Comparison of ENCODE assay signal across 14 cellular contexts in genomic region chr16:57532251-57532625, GRCh38. TPM values are rescaled to one million over a fixed set of nuclear protein-coding genes. Genes with fewer than 3 reads are reported as not detected.
A peak's percentile ranks its signal among the peaks of the same experiment; 100 is the strongest.
DNase-seq lines count a peak whose midpoint lies in the region; ATAC-seq, FAIRE-seq and TF ChIP-seq lines count a peak whose summit lies in the region.
"Had no signal": no experiment of that assay in that cellular context is flagged by ENCODE, and none has a peak within 500 bp of the region (broad histone marks: within the 10 kb centered on the region; RNA-seq: fewer than 3 reads in every experiment).

No MANE protein-coding gene starts in this region.

- TSS peak; percentile 22 for BruUV-seq in HCT116 (replicated peaks; lab: Mats Ljungman, UMichigan)
- BruUV-seq in mammary epithelial cell (replicated peaks; lab: Mats Ljungman, UMichigan), result no TSS peak

- no peaks in the 10 kb centered on the region for H3K9me3 ChIP-seq in CD4-positive, alpha-beta T cell (ENCODE audit: control insufficient read depth, low read length)
- H3K9me3 ChIP-seq in HCT116 (ENCODE audit: control insufficient read depth in 1 of 2, insufficient read depth in 1 of 2, low read depth in 1 of 2, low read length in 2 of 2) (no peaks in the 10 kb centered on the region), astrocyte (ENCODE audit: insufficient read depth, low read depth, low read length) (no peaks in the 10 kb centered on the region), mammary epithelial cell (replicated peaks; ENCODE audit: insufficient read depth, low read length) (no peaks in the 10 kb centered on the region)

- H3K79me2 ChIP-seq in HCT116 (ENCODE audit: insufficient read depth, low read length) (peaks cover 21% of the 10 kb centered on the region; the same call in 1 of the 2 replicates), astrocyte (ENCODE audit: insufficient read depth, low read length) (peaks cover 21% of the 10 kb centered on the region), mammary epithelial cell (ENCODE audit: insufficient read depth, low read length) (no peaks in the 10 kb centered on the region)

- no peaks in the 10 kb centered on the region for H3K9me2 ChIP-seq in HCT116 (ENCODE audit: insufficient read depth)

- no peak overlapping the region for H3K27ac ChIP-seq in CD4-positive, alpha-beta T cell (ENCODE audit: low read depth, low read length)
- H3K27ac ChIP-seq in HCT116 (ENCODE audit: low read depth, low read length) (no peak overlapping the region), astrocyte (ENCODE audit: low read depth, low read length) (no peak overlapping the region), mammary epithelial cell (ENCODE audit: insufficient read depth, low read depth, low read length) (no peak overlapping the region), caudate nucleus (ENCODE audit: low read depth, low read length) (no peak overlapping the region)

- peaks cover 69% of the 10 kb centered on the region for H3K4me1 Mint-ChIP-seq in CD4-positive, alpha-beta T cell (ENCODE audit: low read depth)
- H3K4me1 Mint-ChIP-seq in astrocyte (ENCODE audit: low read depth, unreplicated experiment) (peaks cover 44% of the 10 kb centered on the region), neural crest cell (peaks cover 48% of the 10 kb centered on the region)

- dilution Hi-C loops in mammary epithelial cell (cut with HindIII; ENCODE audit: low sequenced_read_pairs), result no loop called here

- peaks cover 23 to 64% of the 10 kb centered on the region in 2 experiments for H3K4me1 ChIP-seq in HCT116 (ENCODE audit: control insufficient read depth in 1 of 2, insufficient read depth in 2 of 2, low read length in 2 of 2)
- peaks cover 29% of the 10 kb centered on the region for H3K4me1 ChIP-seq in astrocyte (ENCODE audit: insufficient read depth, low read length)
- H3K4me1 ChIP-seq in mammary epithelial cell (ENCODE audit: insufficient read depth, low read length), result peaks cover 11% of the 10 kb centered on the region

- H3K9ac ChIP-seq in HCT116 (ENCODE audit: low read length) (no peak overlapping the region), astrocyte (ENCODE audit: low read length) (peak overlapping the region; percentile 13), mammary epithelial cell (ENCODE audit: insufficient read depth, low read length) (no peak overlapping the region)

- H3K36me3 ChIP-seq in HCT116 (ENCODE audit: control insufficient read depth in 1 of 2, insufficient read depth in 2 of 2, low read length in 2 of 2) (peaks cover 0 to 4% of the 10 kb centered on the region in 2 experiments; a peak in 1 of 4 replicates), astrocyte (ENCODE audit: insufficient read depth, low read length) (no peaks in the 10 kb centered on the region), mammary epithelial cell (ENCODE audit: insufficient read depth, low read length) (no peaks in the 10 kb centered on the region)

- H3K4me2 ChIP-seq in HCT116 (ENCODE audit: low read length), result no peak overlapping the region
- peak overlapping the region; percentile 47 for H3K4me2 ChIP-seq in astrocyte (ENCODE audit: low read length)
- H3K4me2 ChIP-seq in mammary epithelial cell (ENCODE audit: insufficient read depth, low read depth, low read length), result no peak overlapping the region

- no peak for FAIRE-seq in astrocyte (lab: Jason Lieb, UNC)
- FAIRE-seq: D721Med, HTR-8/SVneo had no signal

- H3K4me3 ChIP-seq in HCT116 (replicated peaks in 1 of 2; ENCODE audit: low read depth in 1 of 2, low read length in 2 of 2) (no peak overlapping the region), astrocyte (ENCODE audit: insufficient read depth, low read depth, low read length) (no peak overlapping the region), mammary epithelial cell (replicated peaks in 1 of 3; ENCODE audit: insufficient read depth in 1 of 3, low read depth in 2 of 3, low read length in 3 of 3) (no peak overlapping the region)

- RAD21 ChIA-PET in HCT116 (lab: Charles Lee; ENCODE audit: low non-redundant PET in 1 of 2, low total read pairs in 2 of 2, uncharacterized antibody in 2 of 2, unreplicated experiment in 2 of 2), result interaction anchor here in 1 of 2 experiments (0.6 kb wide), 1 partner anchor 42 kb away, joined by 3 read pairs; no protein-coding TSS in a partner anchor

- no peak for ATAC-seq in CD4-positive, alpha-beta T cell (ENCODE audit: poor library complexity)
- ATAC-seq in HCT116 (no peak), GM18511 (IDR thresholded peaks at IDR 0.05; ENCODE audit: unreplicated experiment) (no peak)

- intact Hi-C loops in CD4-positive, alpha-beta T cell (cut with DNase I, micrococcal nuclease), result no loop called here
- intact Hi-C loops in HCT116 (cut with micrococcal nuclease), result no loop called here
- intact Hi-C loops in mammary epithelial cell (cut with micrococcal nuclease), result no loop called here

- H3K36me3 Mint-ChIP-seq in CD4-positive, alpha-beta T cell (ENCODE audit: low read depth), result peaks cover 10% of the 10 kb centered on the region
- H3K36me3 Mint-ChIP-seq in astrocyte (ENCODE audit: low read depth, unreplicated experiment) (peaks cover 4% of the 10 kb centered on the region), neural crest cell (ENCODE audit: low read depth) (no peaks in the 10 kb centered on the region)

- no peak for TF ChIP-seq RAD21 in HCT116 (IDR thresholded peaks at IDR 0.05; ENCODE audit: low read depth)

- no peak for TF ChIP-seq CTCF in CD4-positive, alpha-beta T cell (IDR thresholded peaks at IDR 0.05)
- TF ChIP-seq CTCF in HCT116 (IDR thresholded peaks at IDR 0.05 in 2 of 3, conservative IDR thresholded peaks at IDR 0.05 in 1 of 3; ENCODE audit: borderline replicate concordance in 1 of 3, insufficient read depth in 1 of 3, low read depth in 2 of 3, low read length in 2 of 3) (no peak), astrocyte (IDR thresholded peaks at IDR 0.05; ENCODE audit: insufficient read depth, low read depth, low read length) (no peak), neural crest cell (conservative IDR thresholded peaks at IDR 0.05) (no peak), mammary epithelial cell (conservative IDR thresholded peaks at IDR 0.05 in 1 of 2, IDR thresholded peaks at IDR 0.05 in 1 of 2; ENCODE audit: extremely low read depth in 1 of 2, insufficient read depth in 1 of 2, low read depth in 1 of 2, low read length in 2 of 2) (no peak)

- peak in 1 of 10 experiments; percentile 30 for DNase-seq in CD4-positive, alpha-beta T cell
- DNase-seq in HCT116 (ENCODE audit: low read depth, low spot score) (no peak), astrocyte (ENCODE audit: low read depth) (no peak), neural crest cell (ENCODE audit: low read depth, low spot score) (no peak), mammary epithelial cell (no peak), caudate nucleus (lab: John Stamatoyannopoulos, UW) (no peak), DMS153 (lab: John Stamatoyannopoulos, UW) (no peak)
- DNase-seq: effector CD8-positive, alpha-beta T cell; hippocampal formation; stimulated activated CD4-positive, alpha-beta T cell treated with anti-CD3 and anti-CD28 coated beads, Interleukin-15, amount 100 ng/mL, for 24 hours; stimulated activated naive CD4-positive, alpha-beta T cell treated with Interleukin-2 at 50 U/mL for 16 hours had no signal

- H3K27ac Mint-ChIP-seq in CD4-positive, alpha-beta T cell, result peak overlapping the region; percentile 96
- no peak overlapping the region for H3K27ac Mint-ChIP-seq in astrocyte (ENCODE audit: unreplicated experiment)
- no peak overlapping the region for H3K27ac Mint-ChIP-seq in neural crest cell (ENCODE audit: unreplicated experiment)

- no peaks in the 10 kb centered on the region for H3K27me3 Mint-ChIP-seq in CD4-positive, alpha-beta T cell
- H3K27me3 Mint-ChIP-seq in astrocyte (ENCODE audit: low read depth, unreplicated experiment) (peaks cover 10% of the 10 kb centered on the region), neural crest cell (ENCODE audit: low read depth) (peaks cover 57% of the 10 kb centered on the region)

- in situ Hi-C loops in mammary epithelial cell (cut with MboI; ENCODE audit: low sequenced_read_pairs in 2 of 2), result no loop called here

- H4K20me1 ChIP-seq in HCT116 (ENCODE audit: insufficient read depth) (no peaks in the 10 kb centered on the region), astrocyte (ENCODE audit: insufficient read depth, low read length) (peaks cover 24% of the 10 kb centered on the region), mammary epithelial cell (ENCODE audit: insufficient read depth, low read length) (no peaks in the 10 kb centered on the region)

- POLR2A ChIA-PET in CD4-positive, alpha-beta T cell (lab: Charles Lee), result interaction anchor here (1.1 kb wide), 1 partner anchor 13 kb away, joined by 3 read pairs; no protein-coding TSS in a partner anchor
- POLR2A ChIA-PET in HCT116 (lab: Charles Lee), result no interaction called here

- CTCF ChIA-PET in CD4-positive, alpha-beta T cell (lab: Charles Lee), result interaction anchor here (5.2 kb wide), 1 partner anchor 12 kb away, joined by 20 read pairs; no protein-coding TSS in a partner anchor
- CTCF ChIA-PET in HCT116 (lab: Charles Lee) (no interaction called here), mammary epithelial cell (lab: Charles Lee; ENCODE audit: low non-redundant PET) (no interaction called here)

- TF ChIP-seq POLR2A in HCT116 (IDR thresholded peaks at IDR 0.05; ENCODE audit: borderline replicate concordance, extremely low read depth, insufficient read depth, insufficient read length), result no peak

- no peak overlapping the region for H2AFZ ChIP-seq in HCT116 (ENCODE audit: low read depth, low read length, poor library complexity, severe bottlenecking)
- no peak overlapping the region for H2AFZ ChIP-seq in astrocyte (ENCODE audit: low read depth, low read length)
- no peak overlapping the region for H2AFZ ChIP-seq in mammary epithelial cell (ENCODE audit: low read depth, low read length)

- H3K9me3 Mint-ChIP-seq in CD4-positive, alpha-beta T cell, result no peaks in the 10 kb centered on the region
- H3K9me3 Mint-ChIP-seq in astrocyte (ENCODE audit: unreplicated experiment), result peaks cover 9% of the 10 kb centered on the region
- no peaks in the 10 kb centered on the region for H3K9me3 Mint-ChIP-seq in neural crest cell

- H3K27me3 ChIP-seq in CD4-positive, alpha-beta T cell (ENCODE audit: control insufficient read depth, insufficient read depth, low read length), result no peaks in the 10 kb centered on the region
- no peaks in the 10 kb centered on the region for H3K27me3 ChIP-seq in HCT116 (ENCODE audit: insufficient read depth, low read length)
- no peaks in the 10 kb centered on the region for H3K27me3 ChIP-seq in astrocyte (ENCODE audit: insufficient read depth, low read length)
- H3K27me3 ChIP-seq in mammary epithelial cell (ENCODE audit: insufficient read depth, low read length), result no peaks in the 10 kb centered on the region

- H3K4me3 Mint-ChIP-seq in CD4-positive, alpha-beta T cell, result peak overlapping the region; percentile 47
- H3K4me3 Mint-ChIP-seq in astrocyte (ENCODE audit: unreplicated experiment) (peak overlapping the region; percentile 51), neural crest cell (peak overlapping the region; percentile 60)

- WGBS in mammary epithelial cell (ENCODE audit: low coverage, missing lambda C conversion rate), result 85% methylated on average over 8 of the region's 8 CpGs

RNA-seq across cellular contexts. Expression of gene CCDC102A, which starts 4.1 kb away (rescaled TPM):
- total RNA-seq in CD4-positive, alpha-beta T cell, result 1 to 10 TPM; 2.0 TPM
- total RNA-seq in HCT116 (2021; ENCODE audit: unreplicated experiment) (4.5 TPM), astrocyte (7.8 and 8.8 TPM in 2 replicates), neural crest cell (6.4 and 8.6 TPM in 2 replicates), mammary epithelial cell (1 to 10 TPM; 4.4 to 6.8 TPM)
- polyA plus RNA-seq in HCT116 (2012), result 4.0 and 5.5 TPM in 2 replicates
- 4.2 TPM for polyA plus RNA-seq in mammary epithelial cell
- polyA minus RNA-seq in mammary epithelial cell, result 15.3 TPM

RNA-seq across cellular contexts. Expression of gene ADGRG5, which starts 10.2 kb away (rescaled TPM):
- under 1 TPM; 0.41 to 0.61 TPM for total RNA-seq in CD4-positive, alpha-beta T cell
- total RNA-seq in HCT116 (2021; ENCODE audit: unreplicated experiment) (3.7 TPM), astrocyte (0.09 and 0.12 TPM in 2 replicates), neural crest cell (0.07 TPM in 2 replicates), mammary epithelial cell (not detected)
- 2.6 and 3.4 TPM in 2 replicates for polyA plus RNA-seq in HCT116 (2012)
- not detected for polyA plus RNA-seq in mammary epithelial cell
- not detected for polyA minus RNA-seq in mammary epithelial cell

RNA-seq across cellular contexts. Expression of gene DOK4, which starts 45.9 kb away (rescaled TPM):
- total RNA-seq in CD4-positive, alpha-beta T cell, result 1 to 10 TPM; 2.4 to 2.9 TPM
- total RNA-seq in HCT116 (2021; ENCODE audit: unreplicated experiment) (14.4 TPM), astrocyte (25.5 and 28.4 TPM in 2 replicates), neural crest cell (20.4 and 22.7 TPM in 2 replicates), mammary epithelial cell (10 to 100 TPM; 14.8 to 20.0 TPM)
- 14.7 and 17.3 TPM in 2 replicates for polyA plus RNA-seq in HCT116 (2012)
- polyA plus RNA-seq in mammary epithelial cell, result 13.9 TPM
- 34.1 TPM for polyA minus RNA-seq in mammary epithelial cell
